In the genomic region with DNA sequence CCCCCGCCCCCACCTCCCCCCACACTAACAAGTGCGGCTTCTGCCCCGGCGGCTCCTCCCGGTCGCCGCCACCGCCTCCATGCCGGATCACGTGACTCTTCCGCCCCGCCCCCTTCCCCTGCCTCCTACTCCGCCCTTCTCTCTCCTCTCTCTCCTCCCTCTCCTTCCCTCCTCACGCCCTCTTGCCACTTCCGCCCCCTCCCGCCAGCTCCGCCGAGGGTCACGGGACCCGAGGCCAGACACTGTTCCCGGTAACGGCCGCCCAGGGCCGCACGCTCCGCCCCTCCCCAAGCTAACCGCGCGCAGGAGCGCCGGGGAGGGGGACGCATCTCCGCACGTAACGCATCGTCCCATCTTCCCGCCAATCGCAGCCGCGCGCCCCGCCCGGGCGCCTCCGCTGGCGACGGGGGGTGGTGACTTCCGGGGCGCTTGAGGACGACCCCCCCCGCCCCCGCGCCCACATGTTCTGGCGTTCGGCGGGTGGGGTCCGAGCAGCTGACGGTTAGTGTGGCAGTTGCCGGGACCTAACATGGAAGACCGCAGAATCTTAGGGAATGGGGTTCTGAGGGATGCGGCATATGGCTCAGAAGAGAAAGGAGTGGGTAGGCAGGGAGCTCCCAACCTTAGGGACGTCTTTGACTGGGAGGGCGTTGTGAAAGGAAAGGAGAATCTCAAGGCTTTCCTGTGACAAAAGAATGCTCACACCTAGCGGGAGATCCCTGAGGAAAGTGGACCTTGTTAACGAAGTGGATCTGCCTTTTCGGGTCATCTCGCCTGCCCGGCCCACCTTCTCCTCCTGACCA, we compare ENCODE assay signal across 1 cellular context.
A peak's percentile ranks its signal among the peaks of the same experiment; 100 is the strongest.
TF ChIP-seq lines count a peak whose summit lies in the region.

USP32 (minus strand) TSS at position 92 of the 803 bp plus-strand sequence. CDS start 194 bp downstream, outside the sequence.

TF ChIP-seq in K562, 482 proteins besides CTCF, POLR2A, EP300 and RAD21 (continued from another document and continues in another):
- TF ChIP-seq, protein P1, sequence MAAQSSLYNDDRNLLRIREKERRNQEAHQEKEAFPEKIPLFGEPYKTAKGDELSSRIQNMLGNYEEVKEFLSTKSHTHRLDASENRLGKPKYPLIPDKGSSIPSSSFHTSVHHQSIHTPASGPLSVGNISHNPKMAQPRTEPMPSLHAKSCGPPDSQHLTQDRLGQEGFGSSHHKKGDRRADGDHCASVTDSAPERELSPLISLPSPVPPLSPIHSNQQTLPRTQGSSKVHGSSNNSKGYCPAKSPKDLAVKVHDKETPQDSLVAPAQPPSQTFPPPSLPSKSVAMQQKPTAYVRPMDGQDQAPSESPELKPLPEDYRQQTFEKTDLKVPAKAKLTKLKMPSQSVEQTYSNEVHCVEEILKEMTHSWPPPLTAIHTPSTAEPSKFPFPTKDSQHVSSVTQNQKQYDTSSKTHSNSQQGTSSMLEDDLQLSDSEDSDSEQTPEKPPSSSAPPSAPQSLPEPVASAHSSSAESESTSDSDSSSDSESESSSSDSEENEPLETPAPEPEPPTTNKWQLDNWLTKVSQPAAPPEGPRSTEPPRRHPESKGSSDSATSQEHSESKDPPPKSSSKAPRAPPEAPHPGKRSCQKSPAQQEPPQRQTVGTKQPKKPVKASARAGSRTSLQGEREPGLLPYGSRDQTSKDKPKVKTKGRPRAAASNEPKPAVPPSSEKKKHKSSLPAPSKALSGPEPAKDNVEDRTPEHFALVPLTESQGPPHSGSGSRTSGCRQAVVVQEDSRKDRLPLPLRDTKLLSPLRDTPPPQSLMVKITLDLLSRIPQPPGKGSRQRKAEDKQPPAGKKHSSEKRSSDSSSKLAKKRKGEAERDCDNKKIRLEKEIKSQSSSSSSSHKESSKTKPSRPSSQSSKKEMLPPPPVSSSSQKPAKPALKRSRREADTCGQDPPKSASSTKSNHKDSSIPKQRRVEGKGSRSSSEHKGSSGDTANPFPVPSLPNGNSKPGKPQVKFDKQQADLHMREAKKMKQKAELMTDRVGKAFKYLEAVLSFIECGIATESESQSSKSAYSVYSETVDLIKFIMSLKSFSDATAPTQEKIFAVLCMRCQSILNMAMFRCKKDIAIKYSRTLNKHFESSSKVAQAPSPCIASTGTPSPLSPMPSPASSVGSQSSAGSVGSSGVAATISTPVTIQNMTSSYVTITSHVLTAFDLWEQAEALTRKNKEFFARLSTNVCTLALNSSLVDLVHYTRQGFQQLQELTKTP (IDR thresholded peaks at IDR 0.05; ENCODE audit: low read depth in 1 of 2, partially characterized antibody in 2 of 2) = no peak
- TF ChIP-seq USF2 (CRISPR knock-in tag; IDR thresholded peaks at IDR 0.05) = peak; percentile 82
- no peak for TF ChIP-seq ZNF165 (CRISPR knock-in tag; IDR thresholded peaks at IDR 0.05; ENCODE audit: borderline replicate concordance)
- peak; percentile 80 to 85 for TF ChIP-seq FOXK2 (conservative IDR thresholded peaks at IDR 0.05 in 1 of 2, IDR thresholded peaks at IDR 0.05 in 1 of 2; ENCODE audit: low read depth in 2 of 2)
- no peak for TF ChIP-seq KAT2B (IDR thresholded peaks at IDR 0.05; ENCODE audit: low read depth, low read length)
- TF ChIP-seq NR2C2 (CRISPR knock-in tag; IDR thresholded peaks at IDR 0.05) = no peak
- peak; percentile 90 for TF ChIP-seq NR2C2 (tag; IDR thresholded peaks at IDR 0.05)
- no peak for TF ChIP-seq LARP7 (IDR thresholded peaks at IDR 0.05)
- no peak for TF ChIP-seq TSC22D4 (tag; IDR thresholded peaks at IDR 0.05)
- no peak for TF ChIP-seq PHB (CRISPR knock-in tag; IDR thresholded peaks at IDR 0.05)
- TF ChIP-seq, protein P2, sequence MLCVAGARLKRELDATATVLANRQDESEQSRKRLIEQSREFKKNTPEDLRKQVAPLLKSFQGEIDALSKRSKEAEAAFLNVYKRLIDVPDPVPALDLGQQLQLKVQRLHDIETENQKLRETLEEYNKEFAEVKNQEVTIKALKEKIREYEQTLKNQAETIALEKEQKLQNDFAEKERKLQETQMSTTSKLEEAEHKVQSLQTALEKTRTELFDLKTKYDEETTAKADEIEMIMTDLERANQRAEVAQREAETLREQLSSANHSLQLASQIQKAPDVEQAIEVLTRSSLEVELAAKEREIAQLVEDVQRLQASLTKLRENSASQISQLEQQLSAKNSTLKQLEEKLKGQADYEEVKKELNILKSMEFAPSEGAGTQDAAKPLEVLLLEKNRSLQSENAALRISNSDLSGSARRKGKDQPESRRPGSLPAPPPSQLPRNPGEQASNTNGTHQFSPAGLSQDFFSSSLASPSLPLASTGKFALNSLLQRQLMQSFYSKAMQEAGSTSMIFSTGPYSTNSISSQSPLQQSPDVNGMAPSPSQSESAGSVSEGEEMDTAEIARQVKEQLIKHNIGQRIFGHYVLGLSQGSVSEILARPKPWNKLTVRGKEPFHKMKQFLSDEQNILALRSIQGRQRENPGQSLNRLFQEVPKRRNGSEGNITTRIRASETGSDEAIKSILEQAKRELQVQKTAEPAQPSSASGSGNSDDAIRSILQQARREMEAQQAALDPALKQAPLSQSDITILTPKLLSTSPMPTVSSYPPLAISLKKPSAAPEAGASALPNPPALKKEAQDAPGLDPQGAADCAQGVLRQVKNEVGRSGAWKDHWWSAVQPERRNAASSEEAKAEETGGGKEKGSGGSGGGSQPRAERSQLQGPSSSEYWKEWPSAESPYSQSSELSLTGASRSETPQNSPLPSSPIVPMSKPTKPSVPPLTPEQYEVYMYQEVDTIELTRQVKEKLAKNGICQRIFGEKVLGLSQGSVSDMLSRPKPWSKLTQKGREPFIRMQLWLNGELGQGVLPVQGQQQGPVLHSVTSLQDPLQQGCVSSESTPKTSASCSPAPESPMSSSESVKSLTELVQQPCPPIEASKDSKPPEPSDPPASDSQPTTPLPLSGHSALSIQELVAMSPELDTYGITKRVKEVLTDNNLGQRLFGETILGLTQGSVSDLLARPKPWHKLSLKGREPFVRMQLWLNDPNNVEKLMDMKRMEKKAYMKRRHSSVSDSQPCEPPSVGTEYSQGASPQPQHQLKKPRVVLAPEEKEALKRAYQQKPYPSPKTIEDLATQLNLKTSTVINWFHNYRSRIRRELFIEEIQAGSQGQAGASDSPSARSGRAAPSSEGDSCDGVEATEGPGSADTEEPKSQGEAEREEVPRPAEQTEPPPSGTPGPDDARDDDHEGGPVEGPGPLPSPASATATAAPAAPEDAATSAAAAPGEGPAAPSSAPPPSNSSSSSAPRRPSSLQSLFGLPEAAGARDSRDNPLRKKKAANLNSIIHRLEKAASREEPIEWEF (CRISPR knock-in tag; IDR thresholded peaks at IDR 0.05) = no peak
- no peak for TF ChIP-seq CREBBP (IDR thresholded peaks at IDR 0.05; ENCODE audit: low read depth, low read length)
- no peak for TF ChIP-seq ZNF217 (CRISPR knock-in tag; IDR thresholded peaks at IDR 0.05)
- no peak for TF ChIP-seq WHSC1 (IDR thresholded peaks at IDR 0.05; ENCODE audit: low read length)
- TF ChIP-seq FOXM1 (IDR thresholded peaks at IDR 0.05; ENCODE audit: low read depth) = peak; percentile 59
- peak; percentile 94; the same call in 1 of the 2 replicates for TF ChIP-seq FOXM1 (CRISPR knock-in tag; IDR thresholded peaks at IDR 0.05; ENCODE audit: low read depth)
- peak in 1 of 2 experiments; percentile 80; a peak in 2 of 4 replicates for TF ChIP-seq TRIM24 (IDR thresholded peaks at IDR 0.05)
- TF ChIP-seq MAFK (IDR thresholded peaks at IDR 0.05; ENCODE audit: low read length) = no peak; the same call in 1 of the 2 replicates
- TF ChIP-seq TGIF2 (CRISPR knock-in tag; IDR thresholded peaks at IDR 0.05) = peak; percentile 64; the same call in 1 of the 2 replicates
- TF ChIP-seq ETV1 (tag; conservative IDR thresholded peaks at IDR 0.05; ENCODE audit: low read depth) = peak; percentile 97
- peak; percentile 99 for TF ChIP-seq RB1 (IDR thresholded peaks at IDR 0.05; ENCODE audit: low read depth)
- TF ChIP-seq, protein P3, sequence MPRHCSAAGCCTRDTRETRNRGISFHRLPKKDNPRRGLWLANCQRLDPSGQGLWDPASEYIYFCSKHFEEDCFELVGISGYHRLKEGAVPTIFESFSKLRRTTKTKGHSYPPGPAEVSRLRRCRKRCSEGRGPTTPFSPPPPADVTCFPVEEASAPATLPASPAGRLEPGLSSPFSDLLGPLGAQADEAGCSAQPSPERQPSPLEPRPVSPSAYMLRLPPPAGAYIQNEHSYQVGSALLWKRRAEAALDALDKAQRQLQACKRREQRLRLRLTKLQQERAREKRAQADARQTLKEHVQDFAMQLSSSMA (CRISPR knock-in tag; IDR thresholded peaks at IDR 0.05) = no peak
- peak; percentile 66 for TF ChIP-seq GATA2 (CRISPR knock-in tag; IDR thresholded peaks at IDR 0.05)
- no peak for TF ChIP-seq ZKSCAN8 (CRISPR knock-in tag; IDR thresholded peaks at IDR 0.05)
- TF ChIP-seq CC2D1A (IDR thresholded peaks at IDR 0.05) = no peak
- no peak for TF ChIP-seq KAT8 (IDR thresholded peaks at IDR 0.05; ENCODE audit: low read depth)
- TF ChIP-seq SREBF2 (CRISPR knock-in tag; IDR thresholded peaks at IDR 0.05) = peak; percentile 49; the same call in 1 of the 2 replicates
- no peak for TF ChIP-seq ZFP36 (IDR thresholded peaks at IDR 0.05; ENCODE audit: low read depth, low read length, partially characterized antibody)
- TF ChIP-seq HNRNPK (IDR thresholded peaks at IDR 0.05; ENCODE audit: low read depth, low read length, poor library complexity, severe bottlenecking) = peak; percentile 94
- TF ChIP-seq HEY1 (CRISPR knock-in tag; IDR thresholded peaks at IDR 0.05; ENCODE audit: borderline replicate concordance) = no peak
- peak in 1 of 2 experiments; percentile 72; a peak in 2 of 4 replicates for TF ChIP-seq RCOR1 (IDR thresholded peaks at IDR 0.05; ENCODE audit: borderline replicate concordance in 1 of 2, low read depth in 2 of 2, low read length in 2 of 2)
- peak; percentile 100 for TF ChIP-seq TOE1 (IDR thresholded peaks at IDR 0.05; ENCODE audit: borderline replicate concordance)
- 0 out of 2 replicates have a peak, but pooled peaks have one; percentile 24 for TF ChIP-seq TOE1 (CRISPR knock-in tag; IDR thresholded peaks at IDR 0.05; ENCODE audit: borderline replicate concordance, low read depth)
- no peak; the same call in 1 of the 2 replicates for TF ChIP-seq KAT7 (CRISPR knock-in tag; IDR thresholded peaks at IDR 0.05; ENCODE audit: borderline replicate concordance)
- TF ChIP-seq, protein P4, sequence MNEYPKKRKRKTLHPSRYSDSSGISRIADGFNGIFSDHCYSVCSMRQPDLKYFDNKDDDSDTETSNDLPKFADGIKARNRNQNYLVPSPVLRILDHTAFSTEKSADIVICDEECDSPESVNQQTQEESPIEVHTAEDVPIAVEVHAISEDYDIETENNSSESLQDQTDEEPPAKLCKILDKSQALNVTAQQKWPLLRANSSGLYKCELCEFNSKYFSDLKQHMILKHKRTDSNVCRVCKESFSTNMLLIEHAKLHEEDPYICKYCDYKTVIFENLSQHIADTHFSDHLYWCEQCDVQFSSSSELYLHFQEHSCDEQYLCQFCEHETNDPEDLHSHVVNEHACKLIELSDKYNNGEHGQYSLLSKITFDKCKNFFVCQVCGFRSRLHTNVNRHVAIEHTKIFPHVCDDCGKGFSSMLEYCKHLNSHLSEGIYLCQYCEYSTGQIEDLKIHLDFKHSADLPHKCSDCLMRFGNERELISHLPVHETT (CRISPR knock-in tag; conservative IDR thresholded peaks at IDR 0.05 in 1 of 2, IDR thresholded peaks at IDR 0.05 in 1 of 2) = peak in 1 of 2 experiments; percentile 100; a peak in 2 of 4 replicates
- peak; percentile 69 for TF ChIP-seq CHD1 (IDR thresholded peaks at IDR 0.05; ENCODE audit: low read length)
- TF ChIP-seq POLR3G (IDR thresholded peaks at IDR 0.05; ENCODE audit: extremely low read depth, insufficient read length, insufficient replicate concordance) = no peak
- no peak; the same call in 1 of the 2 replicates for TF ChIP-seq ZHX1 (conservative IDR thresholded peaks at IDR 0.05; ENCODE audit: low read length)
- no peak for TF ChIP-seq MTF1 (CRISPR knock-in tag; IDR thresholded peaks at IDR 0.05; ENCODE audit: borderline replicate concordance)
- TF ChIP-seq, protein P5, sequence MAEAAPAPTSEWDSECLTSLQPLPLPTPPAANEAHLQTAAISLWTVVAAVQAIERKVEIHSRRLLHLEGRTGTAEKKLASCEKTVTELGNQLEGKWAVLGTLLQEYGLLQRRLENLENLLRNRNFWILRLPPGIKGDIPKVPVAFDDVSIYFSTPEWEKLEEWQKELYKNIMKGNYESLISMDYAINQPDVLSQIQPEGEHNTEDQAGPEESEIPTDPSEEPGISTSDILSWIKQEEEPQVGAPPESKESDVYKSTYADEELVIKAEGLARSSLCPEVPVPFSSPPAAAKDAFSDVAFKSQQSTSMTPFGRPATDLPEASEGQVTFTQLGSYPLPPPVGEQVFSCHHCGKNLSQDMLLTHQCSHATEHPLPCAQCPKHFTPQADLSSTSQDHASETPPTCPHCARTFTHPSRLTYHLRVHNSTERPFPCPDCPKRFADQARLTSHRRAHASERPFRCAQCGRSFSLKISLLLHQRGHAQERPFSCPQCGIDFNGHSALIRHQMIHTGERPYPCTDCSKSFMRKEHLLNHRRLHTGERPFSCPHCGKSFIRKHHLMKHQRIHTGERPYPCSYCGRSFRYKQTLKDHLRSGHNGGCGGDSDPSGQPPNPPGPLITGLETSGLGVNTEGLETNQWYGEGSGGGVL (CRISPR knock-in tag; IDR thresholded peaks at IDR 0.05) = no peak
- TF ChIP-seq ZBTB34 (CRISPR knock-in tag; IDR thresholded peaks at IDR 0.05) = no peak
